ENCODE assay signal across 9 cellular contexts in the genomic region with DNA sequence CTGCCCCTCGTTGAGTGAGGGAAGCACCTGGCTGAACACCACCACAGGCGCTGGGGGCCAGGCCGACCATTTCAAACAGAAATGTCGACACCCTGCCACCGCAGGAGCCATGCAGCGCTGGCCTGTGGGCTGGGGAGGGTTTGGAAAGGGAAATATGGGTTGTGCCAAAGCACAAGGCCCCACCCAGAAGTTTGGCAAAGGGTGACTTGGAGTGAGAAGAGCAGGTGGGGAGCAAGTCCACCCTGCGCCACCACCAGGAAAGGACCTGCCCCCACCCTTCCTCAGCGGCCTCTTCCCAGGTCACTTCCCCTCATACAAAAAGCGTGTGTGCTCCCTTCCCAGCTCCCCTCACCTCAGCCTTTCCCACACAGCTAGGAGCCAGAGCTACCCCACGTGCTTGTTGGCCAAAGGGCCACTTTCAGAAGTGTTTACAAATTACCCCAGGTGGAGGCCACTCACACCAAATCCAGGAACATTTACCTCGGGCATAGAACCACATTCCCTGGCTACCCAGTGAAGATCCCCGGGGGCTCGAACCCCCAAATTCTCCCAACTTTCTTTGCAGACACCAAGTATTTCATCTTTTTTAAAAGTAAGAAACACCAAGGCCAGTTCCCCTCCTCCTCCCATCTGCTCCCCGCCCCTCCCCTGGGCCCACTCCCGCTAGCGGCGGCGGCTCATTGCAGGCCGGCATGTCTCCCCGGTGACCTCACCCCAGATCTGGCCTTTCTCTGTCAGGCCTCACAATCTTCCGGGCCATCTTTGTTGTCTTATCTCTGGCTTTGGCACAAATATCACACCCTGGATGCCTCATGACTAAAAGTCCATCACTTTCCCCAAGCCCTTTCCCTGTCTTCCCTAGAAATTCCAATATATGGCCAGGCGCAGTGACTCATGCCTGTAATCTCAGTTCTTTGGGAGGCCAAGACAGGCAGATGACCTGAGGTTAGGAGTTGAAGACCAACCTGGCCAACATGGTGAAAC. TPM values are rescaled to one million over a fixed set of nuclear protein-coding genes. Genes with fewer than 3 reads are reported as not detected.
A peak's percentile ranks its signal among the peaks of the same experiment; 100 is the strongest.
DNase-seq lines count a peak whose midpoint lies in the region; ATAC-seq and TF ChIP-seq lines count a peak whose summit lies in the region.
"Had no signal": no experiment of that assay in that cellular context is flagged by ENCODE, and none has a peak within 500 bp of the region (broad histone marks: within the 10 kb centered on the region; RNA-seq: fewer than 3 reads in every experiment).

No MANE protein-coding gene starts in this region.

- DNase-seq in EH (ENCODE audit: low read depth) = peak; percentile 86
- DNase-seq in Panc1 (ENCODE audit: low read depth, low spot score) = no peak
- peak; percentile 70 for DNase-seq in Right ventricle myocardium superior
- DNase-seq in psoas muscle = peak; percentile 67 to 75
- no peak for DNase-seq in D341Med (ENCODE audit: low spot score)
- DNase-seq in substantia nigra (lab: John Stamatoyannopoulos, UW) = no peak

- no peaks in the 10 kb centered on the region for H3K9me3 Mint-ChIP-seq in activated T-helper 17 cell treated with anti-CD3 and anti-CD28 coated beads, Interleukin-2, amount 50 U/mL, for 72 hours
- H3K9me3 Mint-ChIP-seq: natural killer cell treated with Interleukin-12 subunit alpha and Interleukin-12 subunit beta and Interleukin-15 and Interleukin-18, amount 100 ng/mL, for 72 hours had no signal

- no TSS peak for BruUV-seq in Panc1 (replicated peaks; lab: Mats Ljungman, UMichigan)

- H3K36me3 Mint-ChIP-seq in activated T-helper 17 cell treated with anti-CD3 and anti-CD28 coated beads, Interleukin-2, amount 50 U/mL, for 72 hours (ENCODE audit: low read depth) = no peaks in the 10 kb centered on the region
- H3K36me3 Mint-ChIP-seq: natural killer cell treated with Interleukin-12 subunit alpha and Interleukin-12 subunit beta and Interleukin-15 and Interleukin-18, amount 100 ng/mL, for 72 hours had no signal

- CTCF ChIA-PET in Panc1 (lab: Charles Lee) = interaction anchor here (0.6 kb wide), 2 partner anchors 31 to 64 kb away, joined by 3 to 4 read pairs; no protein-coding TSS in a partner anchor

- no peak for ATAC-seq in Panc1
- peak; percentile 26 for ATAC-seq in Right ventricle myocardium superior (ENCODE audit: poor library complexity)
- ATAC-seq in psoas muscle = peak in 1 of 4 donors; percentile 18
- no peak for ATAC-seq in activated T-helper 17 cell treated with anti-CD3 and anti-CD28 coated beads, Interleukin-2, amount 50 U/mL, for 72 hours (replicated peaks)
- ATAC-seq in GM18519 (IDR thresholded peaks at IDR 0.05; ENCODE audit: low FRiP score, unreplicated experiment) = no peak
- ATAC-seq: natural killer cell treated with Interleukin-12 subunit alpha and Interleukin-12 subunit beta and Interleukin-15 and Interleukin-18, amount 100 ng/mL, for 72 hours had no signal

- H3K4me1 Mint-ChIP-seq in activated T-helper 17 cell treated with anti-CD3 and anti-CD28 coated beads, Interleukin-2, amount 50 U/mL, for 72 hours = peaks cover 11% of the 10 kb centered on the region

- H3K4me1 ChIP-seq in Panc1 (ENCODE audit: control insufficient read depth, insufficient read depth, low read length) (peaks cover 47% of the 10 kb centered on the region), psoas muscle (peaks cover 35% of the 10 kb centered on the region)

- H3K9me3 ChIP-seq in Panc1 (ENCODE audit: control insufficient read depth, insufficient read depth, low read depth, low read length) (no peaks in the 10 kb centered on the region), psoas muscle (no peaks in the 10 kb centered on the region)

- no peaks in the 10 kb centered on the region for H3K36me3 ChIP-seq in Panc1 (ENCODE audit: control insufficient read depth, insufficient read depth, low read length)
- no peaks in the 10 kb centered on the region for H3K36me3 ChIP-seq in psoas muscle (ENCODE audit: insufficient read depth in 1 of 2, low read depth in 1 of 2)

- H3K4me3 Mint-ChIP-seq in activated T-helper 17 cell treated with anti-CD3 and anti-CD28 coated beads, Interleukin-2, amount 50 U/mL, for 72 hours = no peak overlapping the region
- H3K4me3 Mint-ChIP-seq: natural killer cell treated with Interleukin-12 subunit alpha and Interleukin-12 subunit beta and Interleukin-15 and Interleukin-18, amount 100 ng/mL, for 72 hours had no signal

- in situ Hi-C loops in Panc1 (cut with HindIII; ENCODE audit: low pct_unique_long_range_greater_than_20kb, low sequenced_read_pairs) = no loop called here

- no peaks in the 10 kb centered on the region for H3K27me3 Mint-ChIP-seq in activated T-helper 17 cell treated with anti-CD3 and anti-CD28 coated beads, Interleukin-2, amount 50 U/mL, for 72 hours
- H3K27me3 Mint-ChIP-seq: natural killer cell treated with Interleukin-12 subunit alpha and Interleukin-12 subunit beta and Interleukin-15 and Interleukin-18, amount 100 ng/mL, for 72 hours had no signal

- H3K27ac ChIP-seq in Panc1 (ENCODE audit: low read length) = peak overlapping the region; percentile 76
- peak overlapping the region; percentile 30 for H3K27ac ChIP-seq in psoas muscle
- H3K27ac ChIP-seq in substantia nigra (ENCODE audit: low read depth, low read length, poor library complexity, severe bottlenecking) = no peak overlapping the region

- H3K4me3 ChIP-seq in Panc1 (ENCODE audit: low read depth in 2 of 2, low read length in 2 of 2) (no peak overlapping the region), psoas muscle (no peak overlapping the region)

- intact Hi-C loops in Panc1 (cut with micrococcal nuclease; ENCODE audit: unreplicated experiment) (loop anchor here (10.0 kb wide), 1 partner anchor 146 kb away; a partner anchor contains a TSS), Right ventricle myocardium superior (cut with DNase I) (loop anchor here (5.0 to 10.0 kb wide), 3 partner anchors 149 to 466 kb away; a partner anchor contains a TSS), psoas muscle (cut with DNase I) (loop anchor here (5.0 to 10.0 kb wide), 4 partner anchors 144 to 466 kb away; no protein-coding TSS in a partner anchor)

- no peak for TF ChIP-seq CTCF in Panc1 (IDR thresholded peaks at IDR 0.05)
- no peak for TF ChIP-seq CTCF in psoas muscle (IDR thresholded peaks at IDR 0.05)

- H3K27me3 ChIP-seq in Panc1 (ENCODE audit: control insufficient read depth, insufficient read depth, low read length) = no peaks in the 10 kb centered on the region
- H3K27me3 ChIP-seq in psoas muscle (ENCODE audit: insufficient read depth in 3 of 3, low read length in 2 of 3) = no peaks in the 10 kb centered on the region

- POLR2A ChIA-PET in Panc1 (lab: Charles Lee) = interaction anchor here (0.6 to 0.7 kb wide), 2 partner anchors 253 to 261 kb away, joined by 4 read pairs; no protein-coding TSS in a partner anchor

- 44 to 54% (median 44%) methylated on average over 22 of the region's 22 CpGs for WGBS in psoas muscle, 3 donors

- no peak overlapping the region for H3K27ac Mint-ChIP-seq in activated T-helper 17 cell treated with anti-CD3 and anti-CD28 coated beads, Interleukin-2, amount 50 U/mL, for 72 hours

RNA-seq across cellular contexts. Expression of a gene that starts 20.5 kb away (rescaled TPM):
- total RNA-seq in Panc1 (2021; ENCODE audit: unreplicated experiment) = 1.1 TPM
- polyA plus RNA-seq in Panc1 (2012; ENCODE audit: insufficient read length) = 0.70 TPM
- total RNA-seq in Right ventricle myocardium superior = not detected
- not detected for total RNA-seq in psoas muscle
- polyA plus RNA-seq in psoas muscle = under 1 TPM in 1 of 3 donors, not detected in 2; 0.35 TPM
- not detected for total RNA-seq in activated T-helper 17 cell treated with anti-CD3 and anti-CD28 coated beads, Interleukin-2, amount 50 U/mL, for 72 hours
- total RNA-seq: natural killer cell treated with Interleukin-12 subunit alpha and Interleukin-12 subunit beta and Interleukin-15 and Interleukin-18, amount 100 ng/mL, for 72 hours had no signal

Comparison
In these comparisons a context has a peak if more than half of its experiments do, and no peak if none do; other contexts are left out.
1. DNase-seq: peak in EH (single experiment), Right ventricle myocardium superior (single experiment) and psoas muscle (2 of 2); none in Panc1 (single experiment), D341Med (single experiment) and substantia nigra (0 of 49).